In the genomic region with DNA sequence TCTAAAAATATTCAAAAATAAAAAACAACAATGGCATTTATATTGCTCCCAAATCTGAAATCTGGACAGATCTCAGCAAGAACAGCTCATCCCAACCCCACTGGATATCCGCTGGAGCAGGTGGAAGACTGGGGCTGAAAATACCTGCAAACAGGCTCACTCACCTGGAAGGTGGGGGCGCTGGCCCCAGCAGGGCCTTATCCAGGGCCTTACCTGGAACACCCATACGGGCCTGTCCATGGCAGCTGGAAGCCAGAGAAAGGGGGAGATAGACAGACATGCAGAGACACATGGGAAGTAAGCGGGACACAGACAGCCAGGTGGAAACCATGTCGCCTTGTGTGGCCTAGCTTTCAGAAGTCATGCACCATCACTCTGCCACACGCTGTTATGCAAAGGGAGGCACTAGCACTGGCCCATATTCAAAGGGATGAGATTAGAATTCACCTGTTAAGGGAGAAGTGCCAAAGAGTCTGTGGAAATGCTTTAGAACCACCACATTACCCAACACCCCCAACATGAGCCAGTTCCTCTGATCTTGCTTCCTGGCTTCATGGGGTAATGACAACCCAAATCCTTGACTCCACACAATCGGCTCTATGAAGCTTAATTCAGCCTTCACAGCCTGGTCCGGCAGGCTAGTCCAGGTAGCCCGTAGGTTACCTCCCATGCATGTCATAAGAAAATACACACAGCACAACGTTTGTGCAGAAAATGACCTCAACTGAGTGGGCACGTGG, we compare ENCODE assay signal across 25 cellular contexts.
"Had no signal": no experiment of that assay in that cellular context is flagged by ENCODE, and none has a peak within 500 bp of the region (broad histone marks: within the 10 kb centered on the region; RNA-seq: fewer than 3 reads in every experiment).

No MANE protein-coding gene starts in this region.

- FAIRE-seq: endothelial cell of umbilical vein, frontal cortex, kidney had no signal

- H3K27ac Mint-ChIP-seq: endodermal cell; naive thymus-derived CD4-positive, alpha-beta T cell; nephron progenitor cell; stimulated activated memory B cell treated with anti-CD40 and anti-IgM and Interleukin-4, amounts not matched to agents 10 μg/mL and 1 μg/mL and 100 μg/mL, for 72 hours; stimulated activated naive CD8-positive, alpha-beta T cell treated with anti-CD3 and anti-CD28 coated beads, Interleukin-15, Interleukin-2, amounts not matched to agents 100 ng/mL and 50 ng/mL, for 24 hours had no signal

- H3K9me3 Mint-ChIP-seq: endodermal cell; naive thymus-derived CD4-positive, alpha-beta T cell; nephron progenitor cell; stimulated activated memory B cell treated with anti-CD40 and anti-IgM and Interleukin-4, amounts not matched to agents 10 μg/mL and 1 μg/mL and 100 μg/mL, for 72 hours; stimulated activated naive CD8-positive, alpha-beta T cell treated with anti-CD3 and anti-CD28 coated beads, Interleukin-15, Interleukin-2, amounts not matched to agents 100 ng/mL and 50 ng/mL, for 24 hours had no signal

- H3K27ac ChIP-seq: parathyroid adenoma, prostate gland, spleen, testis, tibial nerve had no signal

- DNase-seq: dermis blood vessel endothelial cell; effector CD4-positive, alpha-beta T cell; endodermal cell; erythroblast; kidney; left cardiac atrium; left ventricle myocardium superior; mesenchymal stem cell; naive thymus-derived CD4-positive, alpha-beta T cell; nephron progenitor cell; retina; spleen; stimulated activated CD4-positive, alpha-beta T cell treated with anti-CD3 and anti-CD28 coated beads, Interleukin-15, amount 100 ng/mL, for 24 hours; stimulated activated CD4-positive, alpha-beta T cell treated with anti-CD3 and anti-CD28 coated beads, Interleukin-1b, Interleukin-23, amount 100 ng/mL, for 48 hours; stimulated activated CD4-positive, alpha-beta T cell treated with anti-CD3 and anti-CD28 coated beads, Interleukin-4, amount 100 ng/mL, for 24 hours; testis had no signal

- H3K4me1 ChIP-seq: parathyroid adenoma, prostate gland, spleen, testis, tibial nerve had no signal

- H3K36me3 Mint-ChIP-seq: naive thymus-derived CD4-positive, alpha-beta T cell; stimulated activated memory B cell treated with anti-CD40 and anti-IgM and Interleukin-4, amounts not matched to agents 10 μg/mL and 1 μg/mL and 100 μg/mL, for 72 hours had no signal

- H3K4me3 Mint-ChIP-seq: endodermal cell; naive thymus-derived CD4-positive, alpha-beta T cell; nephron progenitor cell; stimulated activated memory B cell treated with anti-CD40 and anti-IgM and Interleukin-4, amounts not matched to agents 10 μg/mL and 1 μg/mL and 100 μg/mL, for 72 hours; stimulated activated naive CD8-positive, alpha-beta T cell treated with anti-CD3 and anti-CD28 coated beads, Interleukin-15, Interleukin-2, amounts not matched to agents 100 ng/mL and 50 ng/mL, for 24 hours had no signal

- H2AFZ ChIP-seq: parathyroid adenoma had no signal

- ATAC-seq: left cardiac atrium; left ventricle myocardium superior; naive thymus-derived CD4-positive, alpha-beta T cell; sciatic nerve; stimulated activated memory B cell treated with anti-CD40 and anti-IgM and Interleukin-4, amounts not matched to agents 10 μg/mL and 1 μg/mL and 100 μg/mL, for 72 hours had no signal

- H3K9me3 ChIP-seq: prostate gland, spleen, testis, tibial nerve had no signal

- H3K79me2 ChIP-seq: parathyroid adenoma had no signal

- H3K27me3 ChIP-seq: testis, tibial nerve had no signal

- H3K4me1 Mint-ChIP-seq: naive thymus-derived CD4-positive, alpha-beta T cell; stimulated activated memory B cell treated with anti-CD40 and anti-IgM and Interleukin-4, amounts not matched to agents 10 μg/mL and 1 μg/mL and 100 μg/mL, for 72 hours had no signal

- H3K36me3 ChIP-seq: prostate gland, spleen, tibial nerve had no signal

- H3K4me3 ChIP-seq: lung, prostate gland, spleen, testis, tibial nerve had no signal

- H3K9ac ChIP-seq: parathyroid adenoma had no signal
